In the genomic region with DNA sequence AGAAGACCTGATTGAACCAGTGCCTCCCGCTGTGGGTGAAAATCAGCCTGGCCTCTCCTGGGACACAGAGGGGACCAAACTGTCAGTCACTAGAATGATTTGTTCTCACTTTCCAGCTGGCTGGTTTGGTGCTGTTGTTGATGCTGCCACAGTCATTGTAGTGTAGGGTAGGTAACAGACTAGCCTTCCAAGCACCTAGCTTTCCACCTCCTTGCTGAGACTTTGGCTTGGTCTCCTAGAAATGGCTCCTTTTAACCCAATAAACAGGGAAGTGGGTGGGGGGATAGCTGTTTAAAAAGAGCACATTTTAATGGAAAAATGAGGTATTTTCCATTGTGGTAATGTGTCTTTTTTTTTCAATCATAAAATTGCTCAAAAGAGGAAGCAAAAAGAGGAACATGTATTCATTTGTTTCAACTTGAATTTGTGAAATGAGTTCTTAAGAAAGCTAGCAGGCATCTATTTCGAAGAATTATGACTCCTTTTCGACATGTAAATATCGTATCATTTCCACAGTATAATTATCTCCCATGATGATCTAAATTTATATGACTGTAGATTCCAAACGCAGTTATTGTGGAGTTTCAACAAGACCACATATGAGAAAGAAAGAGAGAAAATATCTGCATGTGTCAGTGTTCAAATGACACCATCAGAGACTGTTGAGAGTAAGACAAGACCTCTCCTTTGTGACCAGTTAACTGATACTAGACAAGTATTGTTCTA, we compare ENCODE assay signal across 9 cellular contexts.
A peak's percentile ranks its signal among the peaks of the same experiment; 100 is the strongest.
DNase-seq lines count a peak whose midpoint lies in the region; ATAC-seq and TF ChIP-seq lines count a peak whose summit lies in the region.
"Had no signal": no experiment of that assay in that cellular context is flagged by ENCODE, and none has a peak within 500 bp of the region (broad histone marks: within the 10 kb centered on the region; RNA-seq: fewer than 3 reads in every experiment).

No MANE protein-coding gene starts in this region.

- no peaks in the 10 kb centered on the region for H3K36me3 Mint-ChIP-seq in activated T-cell treated with anti-CD3 and anti-CD28 coated beads, Interleukin-2, amount 50 U/mL, for 4 hours (ENCODE audit: insufficient read depth)
- H3K36me3 Mint-ChIP-seq: natural killer cell had no signal

- no peak for TF ChIP-seq CTCF in left ventricle myocardium inferior (IDR thresholded peaks at IDR 0.05; ENCODE audit: borderline replicate concordance)

- ATAC-seq in activated T-cell treated with anti-CD3 and anti-CD28 coated beads, Interleukin-2, amount 50 U/mL, for 4 hours: peak; percentile 23 to 35
- peak; percentile 76 for ATAC-seq in HG03060 (IDR thresholded peaks at IDR 0.05; ENCODE audit: low read depth, unreplicated experiment)

- intact Hi-C loops in left ventricle myocardium inferior (cut with micrococcal nuclease): no loop called here

- no peaks in the 10 kb centered on the region for H3K9me3 ChIP-seq in left ventricle myocardium inferior (replicated peaks)

- no peaks in the 10 kb centered on the region for H3K27me3 ChIP-seq in left ventricle myocardium inferior (ENCODE audit: low read depth)

- no peak overlapping the region for H3K4me3 ChIP-seq in left ventricle myocardium inferior

- H3K4me1 ChIP-seq in left ventricle myocardium inferior: no peaks in the 10 kb centered on the region

- no peaks in the 10 kb centered on the region for H3K9me3 Mint-ChIP-seq in activated T-cell treated with anti-CD3 and anti-CD28 coated beads, Interleukin-2, amount 50 U/mL, for 4 hours
- H3K9me3 Mint-ChIP-seq: natural killer cell had no signal

- no peaks in the 10 kb centered on the region for H3K27me3 Mint-ChIP-seq in activated T-cell treated with anti-CD3 and anti-CD28 coated beads, Interleukin-2, amount 50 U/mL, for 4 hours (ENCODE audit: low read depth)

- H3K4me1 Mint-ChIP-seq in activated T-cell treated with anti-CD3 and anti-CD28 coated beads, Interleukin-2, amount 50 U/mL, for 4 hours (ENCODE audit: low read depth): no peaks in the 10 kb centered on the region
- H3K4me1 Mint-ChIP-seq: natural killer cell had no signal

- no peak for DNase-seq in activated T-cell treated with anti-CD3 and anti-CD28 coated beads, Interleukin-2, amount 50 U/mL, for 4 hours
- no peak for DNase-seq in activated T-cell treated with anti-CD3 and anti-CD28 coated beads for 4 hours
- DNase-seq in SKM-1 (lab: John Stamatoyannopoulos, UW; ENCODE audit: unreplicated experiment): peak; percentile 95
- DNase-seq in left ventricle myocardium inferior: no peak
- DNase-seq in NCI-H1436 treated with DMSO at 0.1 percent for 48 hours (lab: John Stamatoyannopoulos, UW): no peak
- DNase-seq in DMS153 treated with DMSO at 0.1 percent for 48 hours (lab: John Stamatoyannopoulos, UW; ENCODE audit: unreplicated experiment): no peak
- no peak for DNase-seq in glomerular visceral epithelial cell (ENCODE audit: extremely low spot score)
- DNase-seq: natural killer cell had no signal

- H3K36me3 ChIP-seq in left ventricle myocardium inferior: no peaks in the 10 kb centered on the region

- no peak overlapping the region for H3K4me3 Mint-ChIP-seq in activated T-cell treated with anti-CD3 and anti-CD28 coated beads, Interleukin-2, amount 50 U/mL, for 4 hours
- H3K4me3 Mint-ChIP-seq: natural killer cell had no signal

- H3K27ac ChIP-seq in left ventricle myocardium inferior (replicated peaks): no peak overlapping the region
